24 cellular contexts compared by ENCODE assay signal in the genomic region with DNA sequence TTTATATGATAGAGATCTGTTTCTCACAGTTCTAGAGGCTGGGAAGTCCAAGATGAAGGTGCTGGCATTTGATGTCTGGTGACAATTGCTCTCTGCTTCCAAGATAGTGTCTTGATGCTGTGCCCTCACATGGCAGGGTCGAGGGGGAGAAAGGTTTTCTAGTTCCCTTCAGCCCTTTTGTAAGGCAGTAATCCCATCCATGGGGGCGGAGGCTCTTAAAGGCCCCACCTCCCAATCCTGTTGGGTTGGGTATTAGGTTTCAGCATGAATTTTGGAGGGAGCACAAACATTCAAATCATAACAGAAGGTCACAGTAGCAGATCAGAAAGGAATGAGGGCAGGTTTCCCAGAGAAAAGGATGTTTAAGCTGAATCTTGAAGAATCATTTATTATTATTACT.
"Had no signal": no experiment of that assay in that cellular context is flagged by ENCODE, and none has a peak within 500 bp of the region (broad histone marks: within the 10 kb centered on the region; RNA-seq: fewer than 3 reads in every experiment).

No MANE protein-coding gene starts in this region.

- H3K4me3 ChIP-seq: SJCRH30, SK-N-MC had no signal

- H3K9me3 ChIP-seq: SJCRH30 had no signal

- H3K27ac ChIP-seq: brain microvascular endothelial cell, SJCRH30, SK-N-MC had no signal

- ATAC-seq: activated CD4-positive, alpha-beta T cell treated with anti-CD3 and anti-CD28 coated beads for 36 hours; activated CD4-positive, CD25-positive, alpha-beta regulatory T cell treated with anti-CD3 and anti-CD28 coated beads, Interleukin-2, amount 50 U/mL, for 24 hours; activated CD8-positive, alpha-beta T cell treated with anti-CD3 and anti-CD28 coated beads, Interleukin-2, amount 10 ng/mL, durations not matched to agents 7 days and 5 days; activated naive CD8-positive, alpha-beta T cell treated with anti-CD3 and anti-CD28 coated beads, Interleukin-2, amount 50 U/mL, for 24 hours; activated T-cell treated with anti-CD3 and anti-CD28 coated beads, Interleukin-2, amount 50 U/mL, for 4 hours; Panc1 had no signal

- H3K4me1 ChIP-seq: SJCRH30 had no signal

- DNase-seq: activated CD4-positive, alpha-beta T cell treated with anti-CD3 and anti-CD28 coated beads for 36 hours; activated CD4-positive, alpha-beta T cell treated with anti-CD3 and anti-CD28 coated beads, Interleukin-2, amount 10 ng/mL, durations not matched to agents 7 days and 5 days; activated CD4-positive, alpha-beta T cell treated with anti-CD3 and anti-CD28 coated beads, Interleukin-2, amount 50 U/mL, for 48 hours; activated CD8-positive, alpha-beta T cell treated with anti-CD3 and anti-CD28 coated beads, Interleukin-2, amount 10 ng/mL, durations not matched to agents 7 days and 5 days; activated naive CD4-positive, alpha-beta T cell treated with anti-CD3 and anti-CD28 coated beads, Interleukin-2, amount 10 ng/mL, durations not matched to agents 7 days and 5 days; activated naive CD8-positive, alpha-beta T cell treated with anti-CD3 and anti-CD28 coated beads, Interleukin-2, amount 50 U/mL, for 24 hours; activated T-cell treated with anti-CD3 and anti-CD28 coated beads, Interleukin-2, amount 50 U/mL, for 4 hours; anterior cingulate cortex; brain microvascular endothelial cell; central memory CD4-positive, alpha-beta T cell; Karpas-422; NCI-H1105; NCI-H1417 treated with DMSO at 0.1 percent for 48 hours; NCI-H187 treated with DMSO at 0.1 percent for 48 hours; NCI-H2081; NCI-H2227 treated with DMSO at 0.1 percent for 48 hours; NCI-H446; NCI-H510A treated with DMSO at 0.1 percent for 48 hours; NCI-H774; SHP77; SJCRH30 had no signal

- H3K27me3 ChIP-seq: brain microvascular endothelial cell, SJCRH30 had no signal

- H3K36me3 ChIP-seq: brain microvascular endothelial cell, SJCRH30 had no signal
